ENCODE assay signal across 15 cellular contexts in genomic region chr5:138051441-138052296, GRCh38. TPM values are rescaled to one million over a fixed set of nuclear protein-coding genes. Genes with fewer than 3 reads are reported as not detected.
"Had no signal": no experiment of that assay in that cellular context is flagged by ENCODE, and none has a peak within 500 bp of the region (broad histone marks: within the 10 kb centered on the region; RNA-seq: fewer than 3 reads in every experiment).

No MANE protein-coding gene starts in this region.

- ATAC-seq: esophagus mucosa, left lung had no signal

- H3K27ac ChIP-seq: left lung, tibial artery had no signal

- DNase-seq: activated B cell treated with CpG ODN at 0.5 μM for 24 hours; activated CD4-positive, alpha-beta T cell treated with anti-CD3 and anti-CD28 coated beads, Interleukin-2, amount 10 ng/mL, durations not matched to agents 24 days and 14 days; activated naive CD4-positive, alpha-beta T cell treated with anti-CD3 and anti-CD28 coated beads, Interleukin-2, amount 10 ng/mL, durations not matched to agents 7 days and 5 days; activated T-cell treated with anti-CD3 and anti-CD28 coated beads for 4 hours; foreskin fibroblast; left lung; mesenchymal stem cell; occipital lobe; stimulated activated CD4-positive, alpha-beta T cell treated with anti-CD3 and anti-CD28 coated beads, Interleukin-15, amount 100 ng/mL, for 24 hours; stimulated activated CD4-positive, alpha-beta T cell treated with anti-CD3 and anti-CD28 coated beads, Interleukin-4, amount 100 ng/mL, for 4 hours; tibial artery; uterus had no signal

- H3K9me3 ChIP-seq: left lung, tibial artery, uterus had no signal

- H3K4me3 ChIP-seq: left lung, tibial artery, uterus had no signal

- H3K27me3 ChIP-seq: tibial artery, uterus had no signal

- H3K4me1 ChIP-seq: left lung, uterus had no signal

- H3K36me3 ChIP-seq: left lung, tibial artery, uterus had no signal

RNA-seq across cellular contexts. Expression of gene WNT8A, which starts 32.2 kb away (rescaled TPM):
- total RNA-seq: activated B cell treated with CpG ODN at 0.5 μM for 24 hours; activated CD4-positive, alpha-beta T cell treated with anti-CD3 and anti-CD28 coated beads, Interleukin-2, amount 10 ng/mL, durations not matched to agents 24 days and 14 days; activated T-helper 2 cell treated with anti-CD3 and anti-CD28 coated beads, Interferon-gamma antibody, Interleukin-2, Interleukin-4, amounts not matched to agents 10 μg/mL and 5 μg/mL and 100 μg/mL, durations not matched to agents 14 hours and 24 hours and 36 hours; esophagus mucosa; left lung; occipital lobe; uterus had no signal
- polyA plus RNA-seq: adipose tissue had no signal
